In genomic region chr12:93895096-93895460, GRCh38 we compare ENCODE assay signal across 13 cellular contexts.
DNase-seq lines count a peak whose midpoint lies in the region; ATAC-seq and TF ChIP-seq lines count a peak whose summit lies in the region.
"Had no signal": no experiment of that assay in that cellular context is flagged by ENCODE, and none has a peak within 500 bp of the region (broad histone marks: within the 10 kb centered on the region; RNA-seq: fewer than 3 reads in every experiment).

No MANE protein-coding gene starts in this region.

- intact Hi-C loops in IMR-90 (cut with micrococcal nuclease): loop anchor here (10.0 kb wide), 1 partner anchor 320 kb away; the partner anchor contains the start of gene SOCS2
- intact Hi-C loops in transverse colon (cut with DNase I; ENCODE audit: low total_unique reads): loop anchor here (10.0 kb wide), 1 partner anchor 130 kb away; no protein-coding TSS in a partner anchor

- H4K20me1 ChIP-seq in IMR-90 (ENCODE audit: insufficient read depth, low read length): no peaks in the 10 kb centered on the region

- ATAC-seq in IMR-90 (ENCODE audit: low read depth) (no peak), GM19328 (IDR thresholded peaks at IDR 0.05; ENCODE audit: unreplicated experiment) (no peak)
- ATAC-seq: activated CD4-positive, alpha-beta T cell treated with anti-CD3 and anti-CD28 coated beads for 36 hours; left colon had no signal

- CTCF ChIA-PET in IMR-90 (lab: Yijun Ruan, JAX): interaction anchor here (0.6 kb wide), 1 partner anchor 391 kb away, joined by 3 read pairs; no protein-coding TSS in a partner anchor

- H3K9ac ChIP-seq in IMR-90 (ENCODE audit: low read depth, low read length) (no peak overlapping the region), mesendoderm (ENCODE audit: low read length) (no peak overlapping the region)

- H2BK120ac ChIP-seq in IMR-90 (ENCODE audit: low read depth, low read length) (peak overlapping the region; percentile 76), mesendoderm (ENCODE audit: low read depth, low read length) (no peak overlapping the region)

- no peak overlapping the region for H3K4me2 ChIP-seq in IMR-90 (ENCODE audit: low read depth, low read length)
- no peak overlapping the region for H3K4me2 ChIP-seq in mesendoderm (ENCODE audit: low read length)

- H3K4me3 ChIP-seq in IMR-90 (ENCODE audit: insufficient read depth, low read depth, low read length) (no peak overlapping the region), mesendoderm (ENCODE audit: low read length) (no peak overlapping the region), transverse colon (no peak overlapping the region)
- H3K4me3 ChIP-seq: SJCRH30 had no signal

- peak overlapping the region; percentile 81 for H2AFZ ChIP-seq in IMR-90 (replicated peaks; ENCODE audit: low read length, poor library complexity)

- H3K18ac ChIP-seq in IMR-90 (ENCODE audit: low read depth, low read length): peak overlapping the region; percentile 16; the same call in 1 of the 2 replicates
- no peak overlapping the region for H3K18ac ChIP-seq in mesendoderm (ENCODE audit: low read length)

- no peaks in the 10 kb centered on the region for H3K27me3 ChIP-seq in IMR-90 (ENCODE audit: control insufficient read depth, insufficient read depth, low read length)
- no peaks in the 10 kb centered on the region for H3K27me3 ChIP-seq in mesendoderm (ENCODE audit: insufficient read depth, low read length, poor library complexity)
- H3K27me3 ChIP-seq in transverse colon: no peaks in the 10 kb centered on the region
- H3K27me3 ChIP-seq: SJCRH30 had no signal

- H2AK9ac ChIP-seq in IMR-90 (replicated peaks; ENCODE audit: low read depth, low read length, poor library complexity): peak overlapping the region; percentile 79

- TF ChIP-seq RAD21 in IMR-90 (IDR thresholded peaks at IDR 0.05; ENCODE audit: low read length): no peak

- H3K36me3 ChIP-seq in IMR-90 (ENCODE audit: control insufficient read depth, insufficient read depth, low read length) (no peaks in the 10 kb centered on the region), mesendoderm (ENCODE audit: control insufficient read depth, insufficient read depth, low read length) (no peaks in the 10 kb centered on the region), transverse colon (no peaks in the 10 kb centered on the region)
- H3K36me3 ChIP-seq: SJCRH30 had no signal

- H2BK20ac ChIP-seq in IMR-90 (ENCODE audit: low read depth, low read length): peak overlapping the region; percentile 82; the same call in 1 of the 2 replicates

- in situ Hi-C loops in IMR-90 (cut with MboI; ENCODE audit: low sequenced_read_pairs): no loop called here
- in situ Hi-C loops in transverse colon (cut with MboI; ENCODE audit: low pct_ligation_motif_present in 1 of 4, low pct_unique_long_range_greater_than_20kb in 1 of 4, low sequenced_read_pairs in 3 of 4): no loop called here

- H4K8ac ChIP-seq in IMR-90 (ENCODE audit: low read depth in 2 of 2, low read length in 2 of 2): peak overlapping the region; percentile 76 to 79
- no peak overlapping the region for H4K8ac ChIP-seq in mesendoderm (ENCODE audit: low read depth, low read length)

- peaks cover 12% of the 10 kb centered on the region for H3K9me1 ChIP-seq in IMR-90 (ENCODE audit: insufficient read depth, low read length)

- TF ChIP-seq CTCF in IMR-90 (conservative IDR thresholded peaks at IDR 0.05; ENCODE audit: low read depth, low read length): no peak
- no peak for TF ChIP-seq CTCF in transverse colon (IDR thresholded peaks at IDR 0.05)

- TF ChIP-seq POLR2A in IMR-90 (IDR thresholded peaks at IDR 0.05; ENCODE audit: low read depth, low read length) (no peak), transverse colon (IDR thresholded peaks at IDR 0.05) (no peak)

- WGBS in IMR-90 (ENCODE audit: extremely low coverage in 2 of 2, insufficient read length in 1 of 2), 2 experiments: 71% methylated on average over 1 of the region's 6 CpGs; no CpG with 5 or more reads in 1 of the 2 experiments
- WGBS in mesendoderm (ENCODE audit: extremely low coverage, insufficient coverage, low lambda C conversion rate): no CpG with 5 or more reads among the region's 6 CpGs
- 33 to 76% methylated on average over 2 to 6 of the region's 6 CpGs for whole genome bisulfite sequencing in transverse colon (ENCODE audit: low coverage in 1 of 2), 2 donors

- POLR2A ChIA-PET in IMR-90 (lab: Charles Lee; ENCODE audit: unreplicated experiment): no interaction called here

- TF ChIP-seq EP300 in transverse colon (IDR thresholded peaks at IDR 0.05; ENCODE audit: low read depth): no peak

- H4K5ac ChIP-seq in IMR-90 (ENCODE audit: low read depth, low read length) (peak overlapping the region; percentile 62; the same call in 1 of the 2 replicates), mesendoderm (ENCODE audit: low read length) (no peak overlapping the region)

- no peaks in the 10 kb centered on the region for H3K79me1 ChIP-seq in IMR-90 (ENCODE audit: low read depth in 1 of 2, low read length in 2 of 2)
- no peaks in the 10 kb centered on the region for H3K79me1 ChIP-seq in mesendoderm (ENCODE audit: low read length)

- H3K27ac ChIP-seq in IMR-90 (ENCODE audit: insufficient read depth, low read length) (no peak overlapping the region), mesendoderm (ENCODE audit: low read depth, low read length) (no peak overlapping the region), transverse colon (peak overlapping the region; percentile 48 to 82 (median 70))
- H3K27ac ChIP-seq: SJCRH30 had no signal

- H3K4ac ChIP-seq in IMR-90 (ENCODE audit: low read depth, low read length) (peak overlapping the region; percentile 79), mesendoderm (ENCODE audit: low read depth, low read length) (no peak overlapping the region)

- DNase-seq in IMR-90 (peak; percentile 30), ecto neural progenitor cell (ENCODE audit: low spot score) (peak; percentile 36), mesendoderm (peak; percentile 39), transverse colon (no peak), NCI-H1105 treated with DMSO at 0.1 percent for 48 hours (lab: John Stamatoyannopoulos, UW) (no peak)
- DNase-seq in activated CD8-positive, alpha-beta memory T cell treated with anti-CD3 and anti-CD28 coated beads, Interleukin-2, amount 50 U/mL, for 4 hours: no peak
- DNase-seq: activated CD4-positive, alpha-beta T cell treated with anti-CD3 and anti-CD28 coated beads for 36 hours; activated naive CD4-positive, alpha-beta T cell treated with Interleukin-2 at 50 U/mL for 16 hours; DMS53; NCI-H510A; SJCRH30 had no signal

- peak overlapping the region; percentile 81 for H3K14ac ChIP-seq in IMR-90 (replicated peaks; ENCODE audit: low read depth, low read length)

- H3K23ac ChIP-seq in IMR-90 (ENCODE audit: low read depth, low read length) (peak overlapping the region; percentile 64; the same call in 1 of the 2 replicates), mesendoderm (ENCODE audit: low read length) (no peak overlapping the region)

- H3K79me2 ChIP-seq in mesendoderm (ENCODE audit: control insufficient read depth, insufficient read depth, low read length): no peaks in the 10 kb centered on the region

- H2BK5ac ChIP-seq in IMR-90 (ENCODE audit: low read depth, low read length, poor library complexity, severe bottlenecking) (no peak overlapping the region), mesendoderm (ENCODE audit: low read length) (no peak overlapping the region)

- peaks cover 14% of the 10 kb centered on the region for H3K4me1 ChIP-seq in IMR-90 (ENCODE audit: control insufficient read depth, insufficient read depth, low read length)
- peaks cover 4% of the 10 kb centered on the region for H3K4me1 ChIP-seq in mesendoderm (ENCODE audit: control insufficient read depth, low read depth, low read length)
- H3K4me1 ChIP-seq in transverse colon: peaks cover 0 to 42% (median 15%) of the 10 kb centered on the region in 4 donors
- H3K4me1 ChIP-seq: SJCRH30 had no signal

- H3K56ac ChIP-seq in IMR-90 (ENCODE audit: extremely low read depth, insufficient read depth, low read length): no peak overlapping the region
- no peak overlapping the region for H3K56ac ChIP-seq in mesendoderm (ENCODE audit: low read length)

- H2AK5ac ChIP-seq in IMR-90 (ENCODE audit: low read depth, low read length) (peak overlapping the region; percentile 59; the same call in 1 of the 2 replicates), mesendoderm (ENCODE audit: low read length) (no peak overlapping the region)

- dilution Hi-C loops in IMR-90 (cut with HindIII; ENCODE audit: low sequenced_read_pairs, unreplicated experiment): no loop called here

- no peaks in the 10 kb centered on the region for H3K9me3 ChIP-seq in IMR-90 (ENCODE audit: control insufficient read depth, insufficient read depth, low read length)
- no peaks in the 10 kb centered on the region for H3K9me3 ChIP-seq in transverse colon
- H3K9me3 ChIP-seq: SJCRH30 had no signal

- peak overlapping the region; percentile 31; the same call in 1 of the 2 replicates for H4K91ac ChIP-seq in IMR-90 (ENCODE audit: insufficient read depth, low read depth, low read length)

- no TSS peak for BruUV-seq in IMR-90 (replicated peaks; lab: Mats Ljungman, UMichigan)

- H2BK15ac ChIP-seq in IMR-90 (ENCODE audit: low read depth, low read length) (peak overlapping the region; percentile 66; the same call in 2 of the 3 replicates), mesendoderm (replicated peaks; ENCODE audit: low read depth) (no peak overlapping the region)

TF ChIP-seq in IMR-90, 13 proteins besides CTCF, POLR2A, EP300 and RAD21 (continues in another document):
- TF ChIP-seq MAFK (IDR thresholded peaks at IDR 0.05; ENCODE audit: low read depth, low read length): no peak
- TF ChIP-seq MXI1 (IDR thresholded peaks at IDR 0.05; ENCODE audit: borderline replicate concordance, low read depth, low read length): no peak
- no peak for TF ChIP-seq RCOR1 (IDR thresholded peaks at IDR 0.05; ENCODE audit: insufficient replicate concordance, low read length)
- TF ChIP-seq USF2 (IDR thresholded peaks at IDR 0.05; ENCODE audit: low read depth, low read length): no peak
- TF ChIP-seq CEBPB (IDR thresholded peaks at IDR 0.05; ENCODE audit: low read depth, low read length): no peak
- no peak for TF ChIP-seq NFE2L2 (IDR thresholded peaks at IDR 0.05; ENCODE audit: low read depth, low read length)
- no peak for TF ChIP-seq MAZ (IDR thresholded peaks at IDR 0.05; ENCODE audit: borderline replicate concordance, low read depth, low read length)

Comparison
In these comparisons a context has a peak if more than half of its experiments do, and no peak if none do; other contexts are left out.
1. DNase-seq: peak in IMR-90 (single experiment), ecto neural progenitor cell (single experiment) and mesendoderm (single experiment); none in transverse colon (single experiment), activated CD8-positive, alpha-beta memory T cell treated with anti-CD3 and anti-CD28 coated beads, Interleukin-2, amount 50 U/mL, for 4 hours (single experiment) and NCI-H1105 treated with DMSO at 0.1 percent for 48 hours (single experiment).
2. H3K27ac ChIP-seq: peak in transverse colon (4 of 4); none in IMR-90 (single experiment) and mesendoderm (single experiment).